Comparison of ENCODE assay signal across 10 cellular contexts in the genomic region with DNA sequence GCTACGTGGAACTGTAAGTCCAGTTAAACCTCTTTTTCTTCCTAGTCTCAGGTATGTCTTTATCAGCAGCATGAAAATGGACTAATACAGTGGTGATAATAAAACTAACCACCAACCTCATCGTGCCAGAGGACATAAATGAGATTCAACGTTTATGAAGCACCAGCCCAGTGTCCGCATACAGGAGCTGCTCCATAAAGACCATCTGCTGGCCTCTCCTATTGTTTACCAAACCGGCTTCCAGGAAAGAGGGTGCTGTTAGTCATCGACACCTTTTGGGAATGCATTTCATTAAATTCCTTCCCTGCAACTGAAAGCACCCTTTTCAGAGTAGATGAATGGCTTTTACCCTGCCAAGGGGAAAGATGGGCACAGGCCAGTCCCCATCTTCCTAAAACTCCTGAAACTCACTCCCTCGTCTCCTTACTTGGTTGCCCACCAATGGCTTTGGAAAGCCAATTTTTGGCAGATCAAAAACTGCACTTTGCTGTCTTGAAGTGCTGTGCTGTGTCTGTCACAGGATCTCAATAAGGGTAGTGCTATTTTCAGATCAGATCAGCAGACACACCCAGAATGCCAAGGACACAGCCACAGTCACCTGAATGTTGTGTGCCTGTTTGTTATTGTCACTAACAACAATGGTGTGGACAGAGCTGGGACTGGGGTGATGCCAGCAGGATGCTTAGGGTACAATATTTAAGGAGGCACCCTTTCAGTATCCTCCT.
DNase-seq lines count a peak whose midpoint lies in the region; ATAC-seq and TF ChIP-seq lines count a peak whose summit lies in the region.
"Had no signal": no experiment of that assay in that cellular context is flagged by ENCODE, and none has a peak within 500 bp of the region (broad histone marks: within the 10 kb centered on the region; RNA-seq: fewer than 3 reads in every experiment).

No MANE protein-coding gene starts in this region.

- H3K4me1 Mint-ChIP-seq in osteocyte (ENCODE audit: unreplicated experiment): peaks cover 14% of the 10 kb centered on the region

- no peaks in the 10 kb centered on the region for H3K9me3 Mint-ChIP-seq in osteocyte (ENCODE audit: unreplicated experiment)

- DNase-seq in NCI-H748 (lab: John Stamatoyannopoulos, UW; ENCODE audit: unreplicated experiment) (peak; percentile 39), NCI-H748 treated with DMSO at 0.1 percent for 48 hours (lab: John Stamatoyannopoulos, UW) (no peak), RPMI7951 (ENCODE audit: low read depth) (peak; percentile 25), left cardiac atrium (peak; percentile 25), osteocyte (ENCODE audit: extremely low spot score, unreplicated experiment) (no peak), H4 (ENCODE audit: low spot score) (no peak), HPDE6-E6E7 (ENCODE audit: extremely low spot score) (no peak)
- DNase-seq: SW 1271, upper lobe of left lung had no signal

- TF ChIP-seq CTCF in osteocyte (IDR thresholded peaks at IDR 0.05): no peak

- peaks cover 9% of the 10 kb centered on the region for H3K27me3 Mint-ChIP-seq in osteocyte (ENCODE audit: unreplicated experiment)

- ATAC-seq in left cardiac atrium (peak; percentile 70 to 76), HG03045 (IDR thresholded peaks at IDR 0.05; ENCODE audit: unreplicated experiment) (no peak)

- no peak overlapping the region for H3K4me3 Mint-ChIP-seq in osteocyte (ENCODE audit: unreplicated experiment)

- no peaks in the 10 kb centered on the region for H3K36me3 Mint-ChIP-seq in osteocyte (ENCODE audit: unreplicated experiment)

- no peak overlapping the region for H3K27ac Mint-ChIP-seq in osteocyte (ENCODE audit: unreplicated experiment)

- intact Hi-C loops in left cardiac atrium (cut with DNase I): loop anchor here in 1 of 2 donors (10.0 kb wide), 1 partner anchor 404 kb away; no protein-coding TSS in a partner anchor

Comparison
In these comparisons a context has a peak if more than half of its experiments do, and no peak if none do; other contexts are left out.
1. DNase-seq: peak in NCI-H748 (single experiment), RPMI7951 (single experiment) and left cardiac atrium (single experiment); none in NCI-H748 treated with DMSO at 0.1 percent for 48 hours (single experiment), osteocyte (single experiment), H4 (single experiment) and HPDE6-E6E7 (single experiment).